Comparison of ENCODE assay signal across 9 cellular contexts in the genomic region with DNA sequence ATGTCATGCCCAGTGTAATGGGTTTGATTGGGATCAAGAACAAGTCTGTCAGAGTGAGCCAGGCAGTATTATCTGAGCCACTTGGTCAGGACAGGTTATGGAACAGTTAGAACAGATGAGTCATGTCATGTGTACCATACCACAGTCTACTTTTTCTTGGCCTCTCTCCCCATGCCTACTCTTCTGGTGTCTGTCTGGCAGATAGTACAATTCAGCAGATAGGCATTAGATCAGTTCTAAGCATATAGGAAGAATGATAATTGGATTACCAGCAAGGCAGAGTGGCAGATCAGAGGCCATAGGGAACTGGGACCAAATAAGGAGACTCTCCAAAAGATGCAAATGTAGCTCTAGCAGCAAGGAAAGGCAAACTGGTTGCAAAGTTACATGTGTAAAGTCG. TPM values are rescaled to one million over a fixed set of nuclear protein-coding genes. Genes with fewer than 3 reads are reported as not detected.
A peak's percentile ranks its signal among the peaks of the same experiment; 100 is the strongest.
DNase-seq lines count a peak whose midpoint lies in the region; ATAC-seq lines count a peak whose summit lies in the region.
"Had no signal": no experiment of that assay in that cellular context is flagged by ENCODE, and none has a peak within 500 bp of the region (broad histone marks: within the 10 kb centered on the region; RNA-seq: fewer than 3 reads in every experiment).

No MANE protein-coding gene starts in this region.

- no peaks in the 10 kb centered on the region for H3K27me3 ChIP-seq in HAP-1 (ENCODE audit: low read depth)
- H3K27me3 ChIP-seq: BLaER1 treated with 17β-estradiol and CSF1 and Interleukin-3, amounts not matched to agents 10 nM and 100 nM had no signal

- peak overlapping the region; percentile 55 for H3K27ac Mint-ChIP-seq in activated naive CD4-positive, alpha-beta T cell treated with anti-CD3 and anti-CD28 coated beads for 36 hours

- H3K4me1 ChIP-seq in HAP-1, result peaks cover 17% of the 10 kb centered on the region

- intact Hi-C loops in activated naive CD4-positive, alpha-beta T cell treated with anti-CD3 and anti-CD28 coated beads for 36 hours (cut with micrococcal nuclease), result loop anchor here (2.0 kb wide), 1 partner anchor 29 kb away; no protein-coding TSS in a partner anchor

- H3K4me3 Mint-ChIP-seq in activated naive CD4-positive, alpha-beta T cell treated with anti-CD3 and anti-CD28 coated beads for 36 hours, result no peak overlapping the region

- peaks cover 23% of the 10 kb centered on the region for H3K36me3 Mint-ChIP-seq in activated naive CD4-positive, alpha-beta T cell treated with anti-CD3 and anti-CD28 coated beads for 36 hours (ENCODE audit: low read depth)

- no peaks in the 10 kb centered on the region for H3K9me3 ChIP-seq in HAP-1

- no peaks in the 10 kb centered on the region for H3K36me3 ChIP-seq in HAP-1 (replicated peaks)

- no peaks in the 10 kb centered on the region for H3K9me3 Mint-ChIP-seq in activated naive CD4-positive, alpha-beta T cell treated with anti-CD3 and anti-CD28 coated beads for 36 hours

- H3K4me3 ChIP-seq in HAP-1, result no peak overlapping the region
- H3K4me3 ChIP-seq: BLaER1 treated with 17β-estradiol and CSF1 and Interleukin-3, amounts not matched to agents 10 nM and 100 nM had no signal

- in situ Hi-C loops in HAP-1 (cut with MboI; ENCODE audit: low sequenced_read_pairs), result no loop called here

- H3K4me1 Mint-ChIP-seq in activated naive CD4-positive, alpha-beta T cell treated with anti-CD3 and anti-CD28 coated beads for 36 hours (ENCODE audit: low read depth), result peaks cover 60% of the 10 kb centered on the region

- CTCF ChIA-PET in activated naive CD4-positive, alpha-beta T cell treated with anti-CD3 and anti-CD28 coated beads for 36 hours (lab: Charles Lee), result interaction anchor here (1.3 kb wide), 1 partner anchor 31 kb away, joined by 4 read pairs; no protein-coding TSS in a partner anchor

- DNase-seq in activated naive CD4-positive, alpha-beta T cell treated with anti-CD3 and anti-CD28 coated beads for 36 hours, result peak; percentile 13
- DNase-seq in activated naive CD4-positive, alpha-beta T cell treated with anti-CD3 and anti-CD28 coated beads, Interleukin-2, amount 50 U/mL, for 16 hours, result no peak
- DNase-seq in NCI-H226 (peak; percentile 39), fibroblast of gingiva (ENCODE audit: low read depth) (peak; percentile 31), HAP-1 (ENCODE audit: low spot score in 2 of 2) (no peak), SW480 (ENCODE audit: low spot score) (no peak)
- DNase-seq in stimulated activated naive CD8-positive, alpha-beta T cell treated with anti-CD3 and anti-CD28 coated beads, Interleukin-15, Interleukin-2, amounts not matched to agents 100 U/mL and 50 U/mL, for 24 hours, result no peak
- no peak for DNase-seq in NK-92 treated with Interleukin-12 subunit alpha and Interleukin-12 subunit beta, amount 100 ng/mL, for 24 hours (lab: John Stamatoyannopoulos, UW)

- ATAC-seq in stimulated activated naive CD8-positive, alpha-beta T cell treated with anti-CD3 and anti-CD28 coated beads, Interleukin-15, Interleukin-2, amounts not matched to agents 100 U/mL and 50 U/mL, for 24 hours, result peak; percentile 93

- H3K27me3 Mint-ChIP-seq in activated naive CD4-positive, alpha-beta T cell treated with anti-CD3 and anti-CD28 coated beads for 36 hours (ENCODE audit: low read depth), result no peaks in the 10 kb centered on the region

RNA-seq across cellular contexts. Expression of gene FBXO34, which starts 30.5 kb away (rescaled TPM):
- total RNA-seq in activated naive CD4-positive, alpha-beta T cell treated with anti-CD3 and anti-CD28 coated beads for 36 hours, result 10 to 100 TPM; 17.4 to 17.7 TPM

Comparison
In these comparisons a context has a peak if more than half of its experiments do, and no peak if none do; other contexts are left out.
1. DNase-seq: peak in activated naive CD4-positive, alpha-beta T cell treated with anti-CD3 and anti-CD28 coated beads for 36 hours (single experiment), NCI-H226 (single experiment) and fibroblast of gingiva (single experiment); none in activated naive CD4-positive, alpha-beta T cell treated with anti-CD3 and anti-CD28 coated beads, Interleukin-2, amount 50 U/mL, for 16 hours (single experiment), stimulated activated naive CD8-positive, alpha-beta T cell treated with anti-CD3 and anti-CD28 coated beads, Interleukin-15, Interleukin-2, amounts not matched to agents 100 U/mL and 50 U/mL, for 24 hours (single experiment), HAP-1 (0 of 2), NK-92 treated with Interleukin-12 subunit alpha and Interleukin-12 subunit beta, amount 100 ng/mL, for 24 hours (single experiment) and SW480 (single experiment).